18 cellular contexts compared by ENCODE assay signal in genomic region chr3:13424111-13424844, GRCh38. TPM values are rescaled to one million over a fixed set of nuclear protein-coding genes. Genes with fewer than 3 reads are reported as not detected.
DNase-seq lines count a peak whose midpoint lies in the region; ATAC-seq, FAIRE-seq and TF ChIP-seq lines count a peak whose summit lies in the region.
"Had no signal": no experiment of that assay in that cellular context is flagged by ENCODE, and none has a peak within 500 bp of the region (broad histone marks: within the 10 kb centered on the region; RNA-seq: fewer than 3 reads in every experiment).

No MANE protein-coding gene starts in this region.

- no peak overlapping the region for H3K9ac ChIP-seq in K562 (ENCODE audit: insufficient read depth in 1 of 2, low read depth in 2 of 2, low read length in 2 of 2)

- DNase-seq in activated naive CD4-positive, alpha-beta T cell (lab: John Stamatoyannopoulos, UW), result no peak
- DNase-seq in T-cell, result no peak
- DNase-seq in K562 (ENCODE audit: extremely low read depth in 1 of 4, low spot score in 3 of 4), result peak in 1 of 4 experiments; percentile 27
- DNase-seq in HEK293T (ENCODE audit: extremely low spot score), result no peak
- DNase-seq in MG63, result no peak
- DNase-seq in kidney tubule cell (ENCODE audit: low spot score), result no peak
- DNase-seq: C1 segment of cervical spinal cord, COR-L47, GF-D8, HCEC 1CT, NCI-H1436, NCI-H2029 treated with DMSO at 0.1 percent for 48 hours, NCI-H2171 treated with DMSO at 0.1 percent for 48 hours, NCI-H446 treated with DMSO at 0.1 percent for 48 hours had no signal

- H3K27me3 ChIP-seq in K562 (ENCODE audit: control insufficient read depth in 2 of 2, insufficient read depth in 2 of 2, low read length in 2 of 2) (no peaks in the 10 kb centered on the region), MG63 (no peaks in the 10 kb centered on the region)

- no peak overlapping the region for H3K27ac ChIP-seq in K562 (ENCODE audit: extremely low read depth, low read depth, low read length)
- H3K27ac ChIP-seq: A549 had no signal

- H3K27me3 Mint-ChIP-seq in activated naive CD4-positive, alpha-beta T cell treated with anti-CD3 and anti-CD28 coated beads, Interleukin-2, amount 50 U/mL, for 24 hours, result no peaks in the 10 kb centered on the region
- H3K27me3 Mint-ChIP-seq in T-cell, result no peaks in the 10 kb centered on the region

- 0 out of 2 replicates have a peak, but pooled peaks have one; percentile 4 for TF ChIP-seq EP300 in K562 (IDR thresholded peaks at IDR 0.05; ENCODE audit: low read length)

- peak; percentile 26 for FAIRE-seq in K562 (lab: Jason Lieb, UNC)
- FAIRE-seq: A549, GM12891, GM18507 had no signal

- TF ChIP-seq CTCF in K562 (IDR thresholded peaks at IDR 0.05 in 2 of 3, conservative IDR thresholded peaks at IDR 0.05 in 1 of 3; ENCODE audit: insufficient read depth in 2 of 3, low read depth in 1 of 3, low read length in 3 of 3), result no peak

- no peak overlapping the region for H3K4me2 ChIP-seq in K562 (ENCODE audit: insufficient read depth, low read length)
- H3K4me2 ChIP-seq: A549 had no signal

- H3K4me1 ChIP-seq in K562 (replicated peaks in 1 of 2; ENCODE audit: control insufficient read depth in 2 of 2, insufficient read depth in 2 of 2, low read length in 2 of 2), result peaks cover 22 to 29% of the 10 kb centered on the region in 2 experiments

- CTCF ChIA-PET in T-cell (lab: Charles Lee) (interaction anchor here in 1 of 2 donors (0.9 to 2.9 kb wide), 2 partner anchors 23 to 28 kb away, joined by 5 to 17 read pairs; no protein-coding TSS in a partner anchor), K562 (lab: Yijun Ruan, JAX; ENCODE audit: low intra/inter-chr PET ratio) (no interaction called here), HEK293T (lab: Yijun Ruan, JAX) (no interaction called here)

- peak overlapping the region; percentile 65 for H3K27ac Mint-ChIP-seq in activated naive CD4-positive, alpha-beta T cell treated with anti-CD3 and anti-CD28 coated beads, Interleukin-2, amount 50 U/mL, for 24 hours
- H3K27ac Mint-ChIP-seq in T-cell, result peak overlapping the region; percentile 22 to 59

- TF ChIP-seq RAD21 in K562 (CRISPR knock-in tag; conservative IDR thresholded peaks at IDR 0.05 in 1 of 2, IDR thresholded peaks at IDR 0.05 in 1 of 2), result no peak

- POLR2A ChIA-PET in T-cell (lab: Charles Lee), result no interaction called here
- POLR2A ChIA-PET in K562 (lab: Yijun Ruan, JAX), result interaction anchor here (1.3 to 1.4 kb wide), 2 partner anchors 9 to 19 kb away, joined by 3 read pairs; no protein-coding TSS in a partner anchor
- POLR2A ChIA-PET in HEK293T (lab: Yijun Ruan, JAX), result no interaction called here

- H3K79me2 ChIP-seq in K562 (ENCODE audit: control insufficient read depth, insufficient read depth, low read length), result peaks cover 11% of the 10 kb centered on the region

- H2AFZ ChIP-seq in K562 (ENCODE audit: low read depth, low read length), result 0 out of 2 replicates have a peak overlapping the region, but pooled peaks have one; percentile 11

- H3K9me1 ChIP-seq in K562 (ENCODE audit: control insufficient read depth, insufficient read depth, low read length), result no peaks in the 10 kb centered on the region

- no peaks in the 10 kb centered on the region for H3K9me3 ChIP-seq in K562 (replicated peaks; ENCODE audit: control insufficient read depth, insufficient read depth, low read depth, low read length)
- no peaks in the 10 kb centered on the region for H3K9me3 ChIP-seq in MG63
- H3K9me3 ChIP-seq: A549 had no signal

- H3K9me3 Mint-ChIP-seq in activated naive CD4-positive, alpha-beta T cell treated with anti-CD3 and anti-CD28 coated beads, Interleukin-2, amount 50 U/mL, for 24 hours, result no peaks in the 10 kb centered on the region
- H3K9me3 Mint-ChIP-seq in T-cell, result no peaks in the 10 kb centered on the region

- H3K4me3 ChIP-seq in K562, result no peak overlapping the region
- no peak overlapping the region for H3K4me3 ChIP-seq in MG63
- H3K4me3 ChIP-seq: A549 had no signal

- no peaks in the 10 kb centered on the region for H3K36me3 Mint-ChIP-seq in activated naive CD4-positive, alpha-beta T cell treated with anti-CD3 and anti-CD28 coated beads, Interleukin-2, amount 50 U/mL, for 24 hours
- no peaks in the 10 kb centered on the region for H3K36me3 Mint-ChIP-seq in T-cell

- H3K36me3 ChIP-seq in K562 (ENCODE audit: control insufficient read depth, insufficient read depth, low read length) (no peaks in the 10 kb centered on the region), MG63 (no peaks in the 10 kb centered on the region)

- TF ChIP-seq POLR2A in K562 (conservative IDR thresholded peaks at IDR 0.05), result no peak

- H4K20me1 ChIP-seq in K562 (replicated peaks; ENCODE audit: control insufficient read depth, insufficient read depth, low read length), result no peaks in the 10 kb centered on the region

- no peak overlapping the region for H3K4me3 Mint-ChIP-seq in activated naive CD4-positive, alpha-beta T cell treated with anti-CD3 and anti-CD28 coated beads, Interleukin-2, amount 50 U/mL, for 24 hours
- no peak overlapping the region for H3K4me3 Mint-ChIP-seq in T-cell

- ATAC-seq in T-cell (replicated peaks in 1 of 4) (no peak), K562 (no peak)
- ATAC-seq: A549 had no signal

- 33% methylated on average over 3 of the region's 3 CpGs for WGBS in K562 (ENCODE audit: insufficient coverage, low coverage, missing lambda C conversion rate)

- in situ Hi-C loops in K562 (cut with MboI), result no loop called here

- BruUV-seq in K562 (replicated peaks; lab: Mats Ljungman, UMichigan), result no TSS peak

- peaks cover 65% of the 10 kb centered on the region for H3K4me1 Mint-ChIP-seq in activated naive CD4-positive, alpha-beta T cell treated with anti-CD3 and anti-CD28 coated beads, Interleukin-2, amount 50 U/mL, for 24 hours
- H3K4me1 Mint-ChIP-seq in T-cell, result peaks cover 57 to 65% (median 63%) of the 10 kb centered on the region in 3 donors

- intact Hi-C loops in K562 (cut with micrococcal nuclease), result no loop called here

TF ChIP-seq in K562, 482 proteins besides CTCF, POLR2A, EP300 and RAD21 (continues in another document):
- TF ChIP-seq RFX1 (IDR thresholded peaks at IDR 0.05), result no peak
- 0 out of 2 replicates have a peak, but pooled peaks have one; percentile 28 for TF ChIP-seq MAFG (tag; conservative IDR thresholded peaks at IDR 0.05)
- no peak for TF ChIP-seq ZNF408 (CRISPR knock-in tag; IDR thresholded peaks at IDR 0.05; ENCODE audit: low read depth)
- peak; percentile 29 for TF ChIP-seq MEIS2 (IDR thresholded peaks at IDR 0.05; ENCODE audit: partially characterized antibody)
- TF ChIP-seq ATF7 (IDR thresholded peaks at IDR 0.05), result 0 out of 2 replicates have a peak, but pooled peaks have one; percentile 14

TF ChIP-seq in HEK293T, 16 proteins besides CTCF, POLR2A, EP300 and RAD21 (continues in another document):
- TF ChIP-seq NFRKB (IDR thresholded peaks at IDR 0.05) (no peak), FOXA1 (IDR thresholded peaks at IDR 0.05) (no peak), LEF1 (IDR thresholded peaks at IDR 0.05; ENCODE audit: borderline replicate concordance) (no peak), ZNF384 (IDR thresholded peaks at IDR 0.05) (no peak), FOXM1 (IDR thresholded peaks at IDR 0.05; ENCODE audit: borderline replicate concordance) (no peak), HDGF (IDR thresholded peaks at IDR 0.05; ENCODE audit: borderline replicate concordance) (no peak), FOXK2 (IDR thresholded peaks at IDR 0.05) (no peak), SUZ12 (IDR thresholded peaks at IDR 0.05) (no peak), ARNT (IDR thresholded peaks at IDR 0.05) (no peak)

RNA-seq across cellular contexts. Expression of gene NUP210, which starts 4.2 kb away (rescaled TPM):
- total RNA-seq in T-cell (100 to 1,000 TPM; 117 to 148 (median 125) TPM), K562 (2014; rRNA removed) (60.7 and 76.5 TPM in 2 replicates), K562 (2014; rRNA removed; fragmentation: Illumina TruSeq; extraction: Trizol) (25.4 and 30.2 TPM in 2 replicates), K562 (2015; rRNA removed; fragmentation: Illumina TruSeq; extraction: Trizol) (36.0 and 39.9 TPM in 2 replicates), K562 (2021) (128 and 138 TPM in 2 replicates)
- 213 and 603 TPM in 2 replicates for total RNA-seq in K562 (2011; cell fraction: chromatin; rRNA removed; ENCODE audit: low replicate concordance)
- 374 and 409 TPM in 2 replicates for total RNA-seq in K562 (2011; cell fraction: nucleolus; rRNA removed)
- total RNA-seq in K562 (2011; cell fraction: nucleoplasm; rRNA removed), result 286 and 299 TPM in 2 replicates
- polyA plus RNA-seq in K562 (2011; rRNA removed) (44.0 and 93.3 TPM in 2 replicates), K562 (2014; fragmentation: Illumina TruSeq; extraction: Trizol) (90.7 and 111 TPM in 2 replicates), K562 (2014; fragmentation: Nextera tagmentation; extraction: Ambion mirVana) (1 to 10 TPM; 1.2 to 1.4 TPM), K562 (2014; rRNA removed) (54.3 and 61.0 TPM in 2 replicates)
- 51.4 and 78.4 TPM in 2 replicates for polyA plus RNA-seq in K562 (2011; cell fraction: cytosol; rRNA removed)
- polyA plus RNA-seq in K562 (2011; cell fraction: nucleus; rRNA removed), result 125 and 255 TPM in 2 replicates
- polyA plus RNA-seq in K562 (2012), result 95.0 and 139 TPM in 2 replicates
- 82.2 and 99.7 TPM in 2 replicates for polyA minus RNA-seq in K562 (2011; rRNA and poly(A)+ RNA removed)
- polyA minus RNA-seq in K562 (2011; cell fraction: cytosol; rRNA and poly(A)+ RNA removed), result 114 and 152 TPM in 2 replicates
- 137 and 138 TPM in 2 replicates for polyA minus RNA-seq in K562 (2011; cell fraction: nucleus; rRNA and poly(A)+ RNA removed)
- total RNA-seq in MG63 (2014; rRNA removed; shearing (Covaris generic); ENCODE audit: low replicate concordance), result 14.6 and 16.4 TPM in 2 replicates

RNA-seq across cellular contexts. Expression of gene HDAC11, which starts 55.8 kb away (rescaled TPM):
- total RNA-seq in T-cell (10 to 100 TPM in 1 of 5 donors, 1 to 10 TPM in 4; 5.9 to 10.4 (median 7.9) TPM), K562 (2014; rRNA removed) (4.1 and 8.2 TPM in 2 replicates), K562 (2014; rRNA removed; fragmentation: Illumina TruSeq; extraction: Trizol) (2.5 and 3.1 TPM in 2 replicates), K562 (2015; rRNA removed; fragmentation: Illumina TruSeq; extraction: Trizol) (4.6 TPM in 2 replicates), K562 (2021) (4.6 and 6.0 TPM in 2 replicates)
- total RNA-seq in K562 (2011; cell fraction: chromatin; rRNA removed; ENCODE audit: low replicate concordance), result 2.7 and 8.1 TPM in 2 replicates
- 7.7 and 8.8 TPM in 2 replicates for total RNA-seq in K562 (2011; cell fraction: nucleolus; rRNA removed)
- 5.1 and 6.9 TPM in 2 replicates for total RNA-seq in K562 (2011; cell fraction: nucleoplasm; rRNA removed)
- polyA plus RNA-seq in K562 (2011; rRNA removed) (4.6 and 6.4 TPM in 2 replicates), K562 (2014; fragmentation: Illumina TruSeq; extraction: Trizol) (4.5 and 4.9 TPM in 2 replicates), K562 (2014; fragmentation: Nextera tagmentation; extraction: Ambion mirVana) (1 to 10 TPM in 1 of 2 experiments, under 1 TPM in 1; 0.60 to 1.2 TPM), K562 (2014; rRNA removed) (5.0 and 7.9 TPM in 2 replicates)
- 6.6 and 7.2 TPM in 2 replicates for polyA plus RNA-seq in K562 (2011; cell fraction: cytosol; rRNA removed)
- polyA plus RNA-seq in K562 (2011; cell fraction: nucleus; rRNA removed), result 4.0 and 4.1 TPM in 2 replicates
- 6.2 and 9.2 TPM in 2 replicates for polyA plus RNA-seq in K562 (2012)
- polyA minus RNA-seq in K562 (2011; rRNA and poly(A)+ RNA removed), result 3.7 and 4.3 TPM in 2 replicates
- polyA minus RNA-seq in K562 (2011; cell fraction: cytosol; rRNA and poly(A)+ RNA removed), result 2.7 and 3.1 TPM in 2 replicates
- polyA minus RNA-seq in K562 (2011; cell fraction: nucleus; rRNA and poly(A)+ RNA removed), result 2.4 and 4.4 TPM in 2 replicates
- total RNA-seq in MG63 (2014; rRNA removed; shearing (Covaris generic); ENCODE audit: low replicate concordance), result 13.4 and 40.4 TPM in 2 replicates
